ENCODE assay signal across 11 cellular contexts in genomic region chr6:156773935-156774871, GRCh38. TPM values are rescaled to one million over a fixed set of nuclear protein-coding genes. Genes with fewer than 3 reads are reported as not detected.
A peak's percentile ranks its signal among the peaks of the same experiment; 100 is the strongest.
DNase-seq lines count a peak whose midpoint lies in the region; ATAC-seq and TF ChIP-seq lines count a peak whose summit lies in the region.
"Had no signal": no experiment of that assay in that cellular context is flagged by ENCODE, and none has a peak within 500 bp of the region (broad histone marks: within the 10 kb centered on the region; RNA-seq: fewer than 3 reads in every experiment).

No MANE protein-coding gene starts in this region.

- no peaks in the 10 kb centered on the region for H3K36me3 Mint-ChIP-seq in progenitor cell of endocrine pancreas (ENCODE audit: insufficient read depth)
- H3K36me3 Mint-ChIP-seq: CD14-positive monocyte had no signal

- H3K4me3 ChIP-seq in AG10803 (ENCODE audit: low read length): 0 out of 2 replicates have a peak overlapping the region, but pooled peaks have one; percentile 5
- peak overlapping the region; percentile 39 for H3K4me3 ChIP-seq in HUES48 (ENCODE audit: low read depth, low read length)
- H3K4me3 ChIP-seq in dorsolateral prefrontal cortex: peak overlapping the region in 46 of 59 donors; percentile 0 to 83 (median 22)

- peaks cover 38% of the 10 kb centered on the region for H3K4me1 Mint-ChIP-seq in progenitor cell of endocrine pancreas (ENCODE audit: low read depth)

- peaks cover 43% of the 10 kb centered on the region for H3K4me1 ChIP-seq in HUES48 (ENCODE audit: control insufficient read depth, insufficient read depth, low read length)

- H3K27ac Mint-ChIP-seq in progenitor cell of endocrine pancreas: peak overlapping the region; percentile 41

- peak overlapping the region; percentile 84 for H3K27ac ChIP-seq in HUES48 (ENCODE audit: low read depth, low read length)
- H3K27ac ChIP-seq in dorsolateral prefrontal cortex: peak overlapping the region in 51 of 59 donors; percentile 27 to 100 (median 99)

- no peak overlapping the region for H3K4me3 Mint-ChIP-seq in progenitor cell of endocrine pancreas (ENCODE audit: low read depth)

- H3K9me3 ChIP-seq in HUES48 (ENCODE audit: control insufficient read depth, insufficient read depth, low read length): no peaks in the 10 kb centered on the region

- H3K9ac ChIP-seq in HUES48 (ENCODE audit: low read depth, low read length): no peak overlapping the region

- H3K36me3 ChIP-seq in HUES48 (ENCODE audit: control insufficient read depth, insufficient read depth, low read length): no peaks in the 10 kb centered on the region

- TF ChIP-seq CTCF in AG10803 (conservative IDR thresholded peaks at IDR 0.05; ENCODE audit: low read length) (no peak), dorsolateral prefrontal cortex (IDR thresholded peaks at IDR 0.05 in 54 of 56, conservative IDR thresholded peaks at IDR 0.05 in 2 of 56; ENCODE audit: low read depth in 1 of 56, partially characterized antibody in 56 of 56) (no peak), progenitor cell of endocrine pancreas (IDR thresholded peaks at IDR 0.05; ENCODE audit: unreplicated experiment) (no peak)

- no peaks in the 10 kb centered on the region for H3K27me3 ChIP-seq in HUES48 (ENCODE audit: control insufficient read depth, insufficient read depth, low read length)
- H3K27me3 ChIP-seq in dorsolateral prefrontal cortex: no peaks in the 10 kb centered on the region

- intact Hi-C loops in dorsolateral prefrontal cortex (cut with DNase I): loop anchor here in 1 of 2 donors (10.0 kb wide), 2 partner anchors 209 to 411 kb away; no protein-coding TSS in a partner anchor

- ATAC-seq in GM21423 (IDR thresholded peaks at IDR 0.05; ENCODE audit: unreplicated experiment): no peak

- DNase-seq in AG10803 (ENCODE audit: low read depth) (no peak), dorsolateral prefrontal cortex (no peak), progenitor cell of endocrine pancreas (ENCODE audit: low spot score, unreplicated experiment) (no peak), hypothalamus (lab: John Stamatoyannopoulos, UW) (no peak), NCI-H2029 (lab: John Stamatoyannopoulos, UW) (no peak), T-helper 1 cell (no peak)
- DNase-seq: activated CD4-positive, alpha-beta T cell treated with anti-CD3 and anti-CD28 coated beads for 4 hours; stimulated activated naive CD4-positive, alpha-beta T cell had no signal

- H3K9me3 Mint-ChIP-seq in progenitor cell of endocrine pancreas (ENCODE audit: low read depth): no peaks in the 10 kb centered on the region

- no peaks in the 10 kb centered on the region for H3K27me3 Mint-ChIP-seq in progenitor cell of endocrine pancreas

RNA-seq across cellular contexts. Expression of gene ARID1B, which starts 3.0 kb away (rescaled TPM):
- total RNA-seq in dorsolateral prefrontal cortex (100 to 1,000 TPM in 119 of 120 experiments, 10 to 100 TPM in 1; 96.8 to 200 (median 147) TPM), progenitor cell of endocrine pancreas (152 and 153 TPM in 2 replicates)
